ENCODE assay signal across 9 cellular contexts in genomic region chr2:237156131-237156856, GRCh38.
DNase-seq lines count a peak whose midpoint lies in the region; ATAC-seq and TF ChIP-seq lines count a peak whose summit lies in the region.
"Had no signal": no experiment of that assay in that cellular context is flagged by ENCODE, and none has a peak within 500 bp of the region (broad histone marks: within the 10 kb centered on the region; RNA-seq: fewer than 3 reads in every experiment).

No MANE protein-coding gene starts in this region.

- H3K36me3 ChIP-seq in heart left ventricle: no peaks in the 10 kb centered on the region
- H3K36me3 ChIP-seq: neutrophil had no signal

- DNase-seq in ELR (ENCODE audit: low read depth): peak; percentile 91
- DNase-seq in activated CD4-positive, alpha-beta memory T cell treated with anti-CD3 and anti-CD28 coated beads, Interleukin-2, amount 10 ng/mL, durations not matched to agents 7 days and 5 days: peak; percentile 24
- DNase-seq in heart left ventricle: peak; percentile 54 to 83 (median 65)
- DNase-seq in stimulated activated CD4-positive, alpha-beta T cell treated with anti-CD3 and anti-CD28 coated beads, Interleukin-4, amount 100 ng/mL, for 1 hour: peak; percentile 48
- DNase-seq in hippocampal formation (lab: John Stamatoyannopoulos, UW): no peak
- no peak for DNase-seq in NCI-H2196 (lab: John Stamatoyannopoulos, UW; ENCODE audit: unreplicated experiment)

- H3K9me3 ChIP-seq in heart left ventricle: no peaks in the 10 kb centered on the region
- H3K9me3 ChIP-seq: neutrophil had no signal

- H3K4me1 ChIP-seq in heart left ventricle: peaks cover 0 to 36% (median 12%) of the 10 kb centered on the region in 12 donors

- H3K36me3 Mint-ChIP-seq in activated CD4-positive, alpha-beta memory T cell treated with anti-CD3 and anti-CD28 coated beads, Interleukin-2, amount 10 ng/mL, durations not matched to agents 7 days and 5 days (ENCODE audit: low read depth): no peaks in the 10 kb centered on the region

- intact Hi-C loops in heart left ventricle (cut with DNase I): loop anchor here in 9 of 10 donors (5.0 to 10.0 kb wide), 4 partner anchors 249 to 319 kb away; partner anchors contain the start of gene COL6A3 (in 2 of the 9)

- TF ChIP-seq POLR2A in heart left ventricle (IDR thresholded peaks at IDR 0.05): no peak

- H3K27ac Mint-ChIP-seq in activated CD4-positive, alpha-beta memory T cell treated with anti-CD3 and anti-CD28 coated beads, Interleukin-2, amount 10 ng/mL, durations not matched to agents 7 days and 5 days: no peak overlapping the region

- H3K27me3 ChIP-seq in heart left ventricle: no peaks in the 10 kb centered on the region

- CTCF ChIA-PET in activated CD4-positive, alpha-beta memory T cell treated with anti-CD3 and anti-CD28 coated beads, Interleukin-2, amount 10 ng/mL, durations not matched to agents 7 days and 5 days (lab: Charles Lee): interaction anchor here (0.8 kb wide), 1 partner anchor 254 kb away, joined by 4 read pairs; no protein-coding TSS in a partner anchor

- no peaks in the 10 kb centered on the region for H3K9me3 Mint-ChIP-seq in activated CD4-positive, alpha-beta memory T cell treated with anti-CD3 and anti-CD28 coated beads, Interleukin-2, amount 10 ng/mL, durations not matched to agents 7 days and 5 days

- peak overlapping the region; percentile 3 to 87 (median 76) for H3K27ac ChIP-seq in heart left ventricle
- H3K27ac ChIP-seq: neutrophil had no signal

- H3K27me3 Mint-ChIP-seq in activated CD4-positive, alpha-beta memory T cell treated with anti-CD3 and anti-CD28 coated beads, Interleukin-2, amount 10 ng/mL, durations not matched to agents 7 days and 5 days: peaks cover 1% of the 10 kb centered on the region

- ATAC-seq in heart left ventricle (peak; percentile 51 to 76 (median 69)), GM19467 (IDR thresholded peaks at IDR 0.05; ENCODE audit: unreplicated experiment) (no peak), GM19395 (IDR thresholded peaks at IDR 0.05; ENCODE audit: unreplicated experiment) (no peak)

- peak overlapping the region in 1 of 12 donors; percentile 10 for H3K4me3 ChIP-seq in heart left ventricle

- peaks cover 19% of the 10 kb centered on the region for H3K4me1 Mint-ChIP-seq in activated CD4-positive, alpha-beta memory T cell treated with anti-CD3 and anti-CD28 coated beads, Interleukin-2, amount 10 ng/mL, durations not matched to agents 7 days and 5 days

- TF ChIP-seq CTCF in heart left ventricle (IDR thresholded peaks at IDR 0.05): no peak

- no peak overlapping the region for H3K4me3 Mint-ChIP-seq in activated CD4-positive, alpha-beta memory T cell treated with anti-CD3 and anti-CD28 coated beads, Interleukin-2, amount 10 ng/mL, durations not matched to agents 7 days and 5 days

- 66 to 72% (median 69%) methylated on average over 23 to 30 of the region's 30 CpGs for WGBS in heart left ventricle, 4 donors

- POLR2A ChIA-PET in activated CD4-positive, alpha-beta memory T cell treated with anti-CD3 and anti-CD28 coated beads, Interleukin-2, amount 10 ng/mL, durations not matched to agents 7 days and 5 days (lab: Charles Lee): no interaction called here

Comparison
In these comparisons a context has a peak if more than half of its experiments do, and no peak if none do; other contexts are left out.
1. DNase-seq: peak in ELR (single experiment), activated CD4-positive, alpha-beta memory T cell treated with anti-CD3 and anti-CD28 coated beads, Interleukin-2, amount 10 ng/mL, durations not matched to agents 7 days and 5 days (single experiment), heart left ventricle (5 of 5) and stimulated activated CD4-positive, alpha-beta T cell treated with anti-CD3 and anti-CD28 coated beads, Interleukin-4, amount 100 ng/mL, for 1 hour (single experiment); none in hippocampal formation (0 of 2) and NCI-H2196 (single experiment).
2. ATAC-seq: peak in heart left ventricle (4 of 4); none in GM19467 (single experiment) and GM19395 (single experiment).